8 cellular contexts compared by ENCODE assay signal in the genomic region with DNA sequence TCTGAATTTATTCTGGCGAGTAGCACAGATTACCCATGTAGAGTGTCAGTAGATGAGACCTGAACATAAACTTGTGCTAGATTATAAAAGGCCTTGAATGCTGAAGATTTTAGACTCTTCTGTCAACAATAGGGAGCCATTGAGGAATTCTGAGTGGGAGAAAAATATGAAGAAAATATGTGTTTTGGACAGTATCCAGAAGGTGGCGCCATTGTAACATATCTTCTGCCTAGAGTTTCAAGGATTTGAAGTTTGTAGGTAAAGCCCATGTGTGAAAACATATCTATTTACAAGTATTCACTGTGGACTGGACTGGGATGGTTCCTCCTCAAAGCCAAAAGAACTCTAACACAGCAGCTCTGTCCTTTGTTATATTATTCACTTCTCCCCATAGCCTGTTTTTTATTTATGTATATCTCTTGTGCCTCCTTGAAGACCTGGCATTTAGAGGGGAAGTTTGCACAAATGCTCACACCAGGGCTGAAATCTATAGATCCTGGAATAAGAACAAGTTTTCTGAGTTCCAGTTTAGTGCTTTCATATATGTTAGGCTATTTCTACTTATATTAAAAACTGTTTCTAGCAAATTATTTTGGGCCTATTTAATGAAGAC.
DNase-seq lines count a peak whose midpoint lies in the region; ATAC-seq and TF ChIP-seq lines count a peak whose summit lies in the region.

No MANE protein-coding gene starts in this region.

- H3K36me3 Mint-ChIP-seq in H9 (ENCODE audit: insufficient read depth in 1 of 3, low read depth in 3 of 3): no peaks in the 10 kb centered on the region

- no peaks in the 10 kb centered on the region for H4K20me1 ChIP-seq in H9 (ENCODE audit: control insufficient read depth, insufficient read depth, insufficient read length)

- no peak overlapping the region for H4K5ac ChIP-seq in H9 (ENCODE audit: insufficient read length, low read depth, low read length)

- H2BK120ac ChIP-seq in H9 (ENCODE audit: low read depth, low read length, poor library complexity, severe bottlenecking): no peak overlapping the region

- no peak overlapping the region for H3K4me3 Mint-ChIP-seq in H9

- peak; percentile 24 for DNase-seq in DMS53 treated with DMSO at 0.1 percent for 48 hours (lab: John Stamatoyannopoulos, UW; ENCODE audit: unreplicated experiment)
- no peak for DNase-seq in H9
- DNase-seq in NCI-H2171 (lab: John Stamatoyannopoulos, UW): peak; percentile 37
- DNase-seq in adipocyte (ENCODE audit: low read depth): peak; percentile 86
- peak; percentile 75 for DNase-seq in iris pigment epithelial cell (ENCODE audit: low read depth)
- no peak for DNase-seq in aorta
- no peak for DNase-seq in T1000 (lab: John Stamatoyannopoulos, UW)

- H3K79me2 ChIP-seq in H9 (ENCODE audit: insufficient read depth, low read length): no peaks in the 10 kb centered on the region

- no peak overlapping the region for H2BK5ac ChIP-seq in H9 (ENCODE audit: insufficient read length, low read length)

- no peak overlapping the region for H3K27ac ChIP-seq in H9 (ENCODE audit: insufficient read length, low read depth, low read length)
- H3K27ac ChIP-seq in aorta (ENCODE audit: low read depth in 1 of 2, low read length in 2 of 2): no peak overlapping the region

- ATAC-seq in aorta (ENCODE audit: low FRiP score) (peak; percentile 72), GM18861 (IDR thresholded peaks at IDR 0.05; ENCODE audit: unreplicated experiment) (no peak)

- peak; percentile 81 for TF ChIP-seq CTCF in H9 (conservative IDR thresholded peaks at IDR 0.05)

- H3K9me3 ChIP-seq in H9 (ENCODE audit: control insufficient read depth, low read depth, low read length) (no peaks in the 10 kb centered on the region), adipocyte (ENCODE audit: control insufficient read depth, low read length) (no peaks in the 10 kb centered on the region), aorta (ENCODE audit: control insufficient read depth, low read length) (no peaks in the 10 kb centered on the region)

- H2BK12ac ChIP-seq in H9 (ENCODE audit: insufficient read length, low read depth, low read length): no peak overlapping the region

- no peaks in the 10 kb centered on the region for H3K36me3 ChIP-seq in adipocyte (ENCODE audit: control insufficient read depth, insufficient read depth, low read length, severe bottlenecking)
- no peaks in the 10 kb centered on the region for H3K36me3 ChIP-seq in aorta (ENCODE audit: control insufficient read depth in 1 of 2, insufficient read depth in 2 of 2, low read length in 1 of 2)

- no peak overlapping the region for H4K8ac ChIP-seq in H9 (replicated peaks; ENCODE audit: insufficient read length, low read depth, low read length)

- no peaks in the 10 kb centered on the region for H3K79me1 ChIP-seq in H9 (ENCODE audit: insufficient read depth, low read depth, low read length, poor library complexity, severe bottlenecking)

- H4K91ac ChIP-seq in H9 (ENCODE audit: insufficient read length, low read depth, low read length): no peak overlapping the region

- H3K4me3 ChIP-seq in adipocyte (ENCODE audit: low read length): no peak overlapping the region
- no peak overlapping the region for H3K4me3 ChIP-seq in aorta (ENCODE audit: low read length in 2 of 2)

- WGBS in H9 (ENCODE audit: extremely low coverage, insufficient read length, low lambda C conversion rate): no CpG with 5 or more reads among the region's 2 CpGs
- WGBS in aorta, 2 donors: 35 to 42% methylated on average over 2 of the region's 2 CpGs

- H3K4me1 ChIP-seq in H9 (ENCODE audit: insufficient read depth, low read length): no peaks in the 10 kb centered on the region
- peaks cover 44% of the 10 kb centered on the region for H3K4me1 ChIP-seq in adipocyte (ENCODE audit: control insufficient read depth, insufficient read depth, low read length)
- peaks cover 0 to 2% of the 10 kb centered on the region in 2 donors for H3K4me1 ChIP-seq in aorta (ENCODE audit: control insufficient read depth in 1 of 2, insufficient read depth in 2 of 2, low read length in 2 of 2)

- H3K4ac ChIP-seq in H9 (ENCODE audit: low read depth, low read length): no peak overlapping the region

- intact Hi-C loops in aorta (cut with DNase I): loop anchor here (5.0 to 10.0 kb wide), 4 partner anchors 82 to 1429 kb away; partner anchors contain the start of gene OSR1 (in 2 of the 2)

- no peak overlapping the region for H3K14ac ChIP-seq in H9 (ENCODE audit: insufficient read depth, low read length)

- H3T11ph ChIP-seq in H9 (ENCODE audit: low read length): no peak overlapping the region

- no peak overlapping the region for H3K27ac Mint-ChIP-seq in H9

- H2AK5ac ChIP-seq in H9 (ENCODE audit: insufficient read length, low read length): no peak overlapping the region

- H3K27me3 ChIP-seq in H9 (ENCODE audit: insufficient read depth, low read length): no peaks in the 10 kb centered on the region
- H3K27me3 ChIP-seq in adipocyte (replicated peaks; ENCODE audit: control insufficient read depth, insufficient read depth, low read length): no peaks in the 10 kb centered on the region
- H3K27me3 ChIP-seq in aorta (ENCODE audit: control insufficient read depth in 1 of 2, insufficient read depth in 2 of 2, low read length in 1 of 2): no peaks in the 10 kb centered on the region

- H3K4me1 Mint-ChIP-seq in H9: no peaks in the 10 kb centered on the region; a peak in 1 of 4 replicates

- H2BK20ac ChIP-seq in H9 (ENCODE audit: low read depth, low read length, poor library complexity, severe bottlenecking): no peak overlapping the region

- H3K23me2 ChIP-seq in H9 (ENCODE audit: insufficient read length, low read depth, low read length, poor library complexity, severe bottlenecking): no peaks in the 10 kb centered on the region

- H3K23ac ChIP-seq in H9 (ENCODE audit: insufficient read length, low read depth, low read length): no peak overlapping the region

- no peak overlapping the region for H3K56ac ChIP-seq in H9 (ENCODE audit: insufficient read length, low read depth, low read length)

- no peaks in the 10 kb centered on the region for H3K9me3 Mint-ChIP-seq in H9

- H3K27me3 Mint-ChIP-seq in H9 (ENCODE audit: low read depth): no peaks in the 10 kb centered on the region; the same call in 1 of the 2 replicates

- H2AFZ ChIP-seq in H9 (ENCODE audit: low read length): no peak overlapping the region

- no peak overlapping the region for H3K9ac ChIP-seq in H9 (ENCODE audit: extremely low read depth, insufficient read length, low read length)
- peak overlapping the region; percentile 53 for H3K9ac ChIP-seq in adipocyte (ENCODE audit: low read length)

- no peak overlapping the region for H2BK15ac ChIP-seq in H9 (ENCODE audit: low read depth, low read length)

- no peak overlapping the region for H3K4me2 ChIP-seq in H9 (ENCODE audit: insufficient read depth, insufficient read length, low read length)

- H3K18ac ChIP-seq in H9 (ENCODE audit: insufficient read length, low read depth, low read length): no peak overlapping the region

Comparison
In these comparisons a context has a peak if more than half of its experiments do, and no peak if none do; other contexts are left out.
1. DNase-seq: peak in DMS53 treated with DMSO at 0.1 percent for 48 hours (single experiment), NCI-H2171 (single experiment), adipocyte (single experiment) and iris pigment epithelial cell (single experiment); none in H9 (single experiment), aorta (0 of 2) and T1000 (single experiment).